Comparison of ENCODE assay signal across 12 cellular contexts in the genomic region with DNA sequence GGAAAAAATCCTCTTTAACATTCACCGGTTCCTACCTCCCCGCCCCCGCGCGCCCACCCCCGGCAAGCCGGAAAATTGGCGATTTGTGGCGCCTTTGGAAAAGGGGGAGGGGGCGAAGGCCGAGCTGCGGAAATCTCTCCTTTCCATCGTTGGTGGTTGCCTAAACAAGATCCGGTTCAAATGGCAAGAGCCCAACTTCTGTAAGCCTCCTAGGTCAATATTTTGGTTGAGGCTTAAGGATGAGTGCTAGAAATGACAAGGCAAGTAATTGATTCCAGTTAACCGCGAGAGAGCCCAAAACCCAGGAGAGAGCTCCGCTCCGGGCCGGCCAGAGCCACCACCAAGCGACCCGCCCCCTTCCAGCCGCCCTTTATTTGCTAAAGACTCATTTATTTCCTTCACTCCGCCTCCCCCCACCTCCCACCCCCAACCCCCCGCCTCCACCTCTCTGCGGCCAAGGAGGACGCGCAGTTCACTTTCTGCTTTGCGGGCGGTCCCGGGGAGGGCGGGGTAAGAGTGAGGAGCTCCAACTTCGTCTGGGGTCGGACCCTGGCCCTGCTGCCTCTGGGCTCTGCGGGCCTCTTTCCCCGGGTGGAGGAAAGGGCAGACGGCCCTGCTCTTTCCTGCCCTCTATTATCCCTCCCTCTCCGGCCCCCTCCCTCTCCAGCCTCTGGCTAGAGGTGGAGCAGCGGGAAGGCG. TPM values are rescaled to one million over a fixed set of nuclear protein-coding genes. Genes with fewer than 3 reads are reported as not detected.
A peak's percentile ranks its signal among the peaks of the same experiment; 100 is the strongest.
DNase-seq lines count a peak whose midpoint lies in the region; ATAC-seq and TF ChIP-seq lines count a peak whose summit lies in the region.
"Had no signal": no experiment of that assay in that cellular context is flagged by ENCODE, and none has a peak within 500 bp of the region (broad histone marks: within the 10 kb centered on the region; RNA-seq: fewer than 3 reads in every experiment).

No MANE protein-coding gene starts in this region.

- H3K4me3 Mint-ChIP-seq in CD4-positive, alpha-beta memory T cell: peak overlapping the region; percentile 52 to 83 (median 76)
- H3K4me3 Mint-ChIP-seq in central memory CD8-positive, alpha-beta T cell: peak overlapping the region; percentile 61
- peak overlapping the region; percentile 70 for H3K4me3 Mint-ChIP-seq in neural progenitor cell

- intact Hi-C loops in CD4-positive, alpha-beta memory T cell (cut with micrococcal nuclease): loop anchor here (5.0 kb wide), 2 partner anchors 43 to 412 kb away; no protein-coding TSS in a partner anchor

- peaks cover 56% of the 10 kb centered on the region for H3F3A ChIP-seq in neural progenitor cell (ENCODE audit: low read depth)

- peaks cover 26 to 81% (median 54%) of the 10 kb centered on the region in 4 donors for H3K4me1 Mint-ChIP-seq in CD4-positive, alpha-beta memory T cell
- H3K4me1 Mint-ChIP-seq in central memory CD8-positive, alpha-beta T cell: peaks cover 25% of the 10 kb centered on the region
- H3K4me1 Mint-ChIP-seq in neural progenitor cell: peaks cover 30% of the 10 kb centered on the region

- H3K9me3 Mint-ChIP-seq in CD4-positive, alpha-beta memory T cell: peaks cover 0 to 14% (median 0%) of the 10 kb centered on the region in 8 donors
- no peaks in the 10 kb centered on the region for H3K9me3 Mint-ChIP-seq in central memory CD8-positive, alpha-beta T cell
- peaks cover 2% of the 10 kb centered on the region for H3K9me3 Mint-ChIP-seq in neural progenitor cell

- POLR2A ChIA-PET in CD4-positive, alpha-beta memory T cell (lab: Charles Lee; ENCODE audit: partially characterized antibody): interaction anchor here (0.9 kb wide), 1 partner anchor 212 kb away, joined by 3 read pairs; the partner anchor contains the start of gene XRN2

- peak overlapping the region in 1 of 7 donors; percentile 65 for H3K27ac Mint-ChIP-seq in CD4-positive, alpha-beta memory T cell
- no peak overlapping the region for H3K27ac Mint-ChIP-seq in central memory CD8-positive, alpha-beta T cell (ENCODE audit: low read depth)
- no peak overlapping the region for H3K27ac Mint-ChIP-seq in neural progenitor cell

- CTCF ChIA-PET in CD4-positive, alpha-beta memory T cell (lab: Charles Lee; ENCODE audit: partially characterized antibody): interaction anchor here (1.0 to 1.7 kb wide), 2 partner anchors 10 to 57 kb away, joined by 3 to 4 read pairs; no protein-coding TSS in a partner anchor

- H4K20me1 ChIP-seq in neural progenitor cell (ENCODE audit: low read depth): peaks cover 100% of the 10 kb centered on the region

- peaks cover 62 to 66% of the 10 kb centered on the region in 2 donors for H3K27me3 Mint-ChIP-seq in CD4-positive, alpha-beta memory T cell
- H3K27me3 Mint-ChIP-seq in central memory CD8-positive, alpha-beta T cell: peaks cover 91% of the 10 kb centered on the region
- H3K27me3 Mint-ChIP-seq in neural progenitor cell (ENCODE audit: insufficient read depth, low read depth): peaks cover 84% of the 10 kb centered on the region

- no peaks in the 10 kb centered on the region for H3K36me3 Mint-ChIP-seq in CD4-positive, alpha-beta memory T cell
- H3K36me3 Mint-ChIP-seq in central memory CD8-positive, alpha-beta T cell (ENCODE audit: insufficient read depth): peaks cover 6% of the 10 kb centered on the region
- H3K36me3 Mint-ChIP-seq in neural progenitor cell: no peaks in the 10 kb centered on the region

- peaks cover 72% of the 10 kb centered on the region for H3K4me1 ChIP-seq in CD4-positive, alpha-beta memory T cell (ENCODE audit: insufficient read depth, low read length)
- H3K4me1 ChIP-seq in neural progenitor cell: peaks cover 57% of the 10 kb centered on the region

- peak overlapping the region; percentile 82 for H3K4me2 ChIP-seq in neural progenitor cell

- no peak overlapping the region for H3K4me3 ChIP-seq in CD4-positive, alpha-beta memory T cell (ENCODE audit: low read length in 2 of 2)
- peak overlapping the region; percentile 39 for H3K4me3 ChIP-seq in H7 (ENCODE audit: insufficient read depth, low read depth, low read length)
- H3K4me3 ChIP-seq in neural progenitor cell: peak overlapping the region; percentile 35

- no peaks in the 10 kb centered on the region for H3K9me3 ChIP-seq in CD4-positive, alpha-beta memory T cell (ENCODE audit: control insufficient read depth in 1 of 2, low read length in 2 of 2)
- H3K9me3 ChIP-seq in neural progenitor cell (ENCODE audit: low read depth): no peaks in the 10 kb centered on the region

- ATAC-seq in central memory CD8-positive, alpha-beta T cell (replicated peaks; ENCODE audit: extremely low read depth, poor library complexity, severe bottlenecking): no peak
- no peak for ATAC-seq in HG03469 (IDR thresholded peaks at IDR 0.05; ENCODE audit: unreplicated experiment)
- no peak for ATAC-seq in HG02870 (IDR thresholded peaks at IDR 0.05; ENCODE audit: unreplicated experiment)

- no peak overlapping the region for H3K9ac ChIP-seq in neural progenitor cell

- H3K27me3 ChIP-seq in CD4-positive, alpha-beta memory T cell (ENCODE audit: insufficient read depth, low read length): peaks cover 75% of the 10 kb centered on the region
- H3K27me3 ChIP-seq in H7 (ENCODE audit: control insufficient read depth, insufficient read depth, low read length) (peaks cover 92% of the 10 kb centered on the region), neural progenitor cell (peaks cover 100% of the 10 kb centered on the region)

- H3K79me2 ChIP-seq in neural progenitor cell (ENCODE audit: low read depth): no peaks in the 10 kb centered on the region

- H2AFZ ChIP-seq in neural progenitor cell (replicated peaks): no peak overlapping the region

- DNase-seq in CD4-positive, alpha-beta memory T cell: no peak
- DNase-seq in H7: peak; percentile 95
- DNase-seq in central memory CD8-positive, alpha-beta T cell (ENCODE audit: low spot score in 2 of 2): no peak
- DNase-seq in neural progenitor cell (ENCODE audit: low spot score): peak; percentile 69
- no peak for DNase-seq in NCI-H2107 treated with DMSO at 0.1 percent for 48 hours (lab: John Stamatoyannopoulos, UW; ENCODE audit: unreplicated experiment)
- DNase-seq: activated gamma-delta T cell treated with Interleukin-2 at 50 U/mL for 16 hours, NCI-H1436 treated with DMSO at 0.1 percent for 48 hours, SW 1271 had no signal

- TF ChIP-seq CTCF in neural progenitor cell (IDR thresholded peaks at IDR 0.05): no peak

- no peaks in the 10 kb centered on the region for H3K36me3 ChIP-seq in CD4-positive, alpha-beta memory T cell (ENCODE audit: insufficient read depth, low read length)
- H3K36me3 ChIP-seq in H7 (replicated peaks; ENCODE audit: control insufficient read depth, insufficient read depth, low read length) (no peaks in the 10 kb centered on the region), neural progenitor cell (no peaks in the 10 kb centered on the region)

- no peak overlapping the region for H3K27ac ChIP-seq in CD4-positive, alpha-beta memory T cell (ENCODE audit: low read depth, low read length)
- no peak overlapping the region for H3K27ac ChIP-seq in neural progenitor cell

RNA-seq across cellular contexts. Expression of gene NKX2-2, which starts 0.8 kb away (rescaled TPM):
- not detected for total RNA-seq in CD4-positive, alpha-beta memory T cell
- polyA plus RNA-seq in CD4-positive, alpha-beta memory T cell: not detected
- 0.45 TPM in 1 of 2 replicates, not detected in the other for total RNA-seq in H7 (2014; rRNA removed; shearing (Covaris generic))
- total RNA-seq in neural progenitor cell (ENCODE audit: low replicate concordance): not detected in 2 replicates
- total RNA-seq: myocyte had no signal
- polyA plus RNA-seq: esophagus had no signal

Comparison
In these comparisons a context has a peak if more than half of its experiments do, and no peak if none do; other contexts are left out.
1. DNase-seq: peak in H7 (single experiment) and neural progenitor cell (single experiment); none in CD4-positive, alpha-beta memory T cell (0 of 5), central memory CD8-positive, alpha-beta T cell (0 of 2) and NCI-H2107 treated with DMSO at 0.1 percent for 48 hours (single experiment).
2. H3K4me3 ChIP-seq: peak in H7 (single experiment) and neural progenitor cell (single experiment); none in CD4-positive, alpha-beta memory T cell (0 of 2).
3. Peak in every context shown above with its lines, with median percentiles within 50 percentile points of each other: H3K4me3 Mint-ChIP-seq.